14 cellular contexts compared by ENCODE assay signal in genomic region chr11:22680628-22681027, GRCh38.
"Had no signal": no experiment of that assay in that cellular context is flagged by ENCODE, and none has a peak within 500 bp of the region (broad histone marks: within the 10 kb centered on the region; RNA-seq: fewer than 3 reads in every experiment).

No MANE protein-coding gene starts in this region.

- H3K9me3 Mint-ChIP-seq: activated CD4-positive, alpha-beta memory T cell treated with anti-CD3 and anti-CD28 coated beads for 36 hours; activated naive CD4-positive, alpha-beta T cell treated with anti-CD3 and anti-CD28 coated beads, Interleukin-2, amount 10 ng/mL, durations not matched to agents 7 days and 5 days; immature natural killer cell; stimulated activated naive CD8-positive, alpha-beta T cell treated with anti-CD3 and anti-CD28 coated beads, Interleukin-15, Interleukin-2, amounts not matched to agents 100 ng/mL and 50 ng/mL, for 24 hours had no signal

- H3K27me3 ChIP-seq: cardiac muscle cell, esophagus muscularis mucosa, spleen, upper lobe of left lung had no signal

- H3K9me3 ChIP-seq: esophagus muscularis mucosa, psoas muscle, spleen, upper lobe of left lung had no signal

- H3K27ac ChIP-seq: cardiac muscle cell, esophagus muscularis mucosa, psoas muscle, spleen, upper lobe of left lung had no signal

- H3K4me3 Mint-ChIP-seq: activated CD4-positive, alpha-beta memory T cell treated with anti-CD3 and anti-CD28 coated beads for 36 hours; activated CD8-positive, alpha-beta memory T cell treated with anti-CD3 and anti-CD28 coated beads, Interleukin-2, amount 10 ng/mL, durations not matched to agents 7 days and 5 days; activated naive CD4-positive, alpha-beta T cell treated with anti-CD3 and anti-CD28 coated beads, Interleukin-2, amount 10 ng/mL, durations not matched to agents 7 days and 5 days; immature natural killer cell; stimulated activated naive CD8-positive, alpha-beta T cell treated with anti-CD3 and anti-CD28 coated beads, Interleukin-15, Interleukin-2, amounts not matched to agents 100 ng/mL and 50 ng/mL, for 24 hours had no signal

- H3K27ac Mint-ChIP-seq: activated CD4-positive, alpha-beta memory T cell treated with anti-CD3 and anti-CD28 coated beads for 36 hours; activated CD8-positive, alpha-beta memory T cell treated with anti-CD3 and anti-CD28 coated beads, Interleukin-2, amount 10 ng/mL, durations not matched to agents 7 days and 5 days; activated naive CD4-positive, alpha-beta T cell treated with anti-CD3 and anti-CD28 coated beads, Interleukin-2, amount 10 ng/mL, durations not matched to agents 7 days and 5 days; immature natural killer cell; stimulated activated naive CD8-positive, alpha-beta T cell treated with anti-CD3 and anti-CD28 coated beads, Interleukin-15, Interleukin-2, amounts not matched to agents 100 ng/mL and 50 ng/mL, for 24 hours had no signal

- H3K4me3 ChIP-seq: cardiac muscle cell, esophagus muscularis mucosa, lung, psoas muscle, spleen, upper lobe of left lung had no signal

- H3K36me3 ChIP-seq: cardiac muscle cell, esophagus muscularis mucosa, spleen, upper lobe of left lung had no signal

- H3K4me1 ChIP-seq: esophagus muscularis mucosa, spleen, upper lobe of left lung had no signal

- ATAC-seq: activated CD8-positive, alpha-beta memory T cell treated with anti-CD3 and anti-CD28 coated beads, Interleukin-2, amount 10 ng/mL, durations not matched to agents 7 days and 5 days; psoas muscle; sciatic nerve had no signal

- DNase-seq: activated CD4-positive, alpha-beta memory T cell treated with anti-CD3 and anti-CD28 coated beads for 36 hours; activated CD8-positive, alpha-beta memory T cell treated with anti-CD3 and anti-CD28 coated beads, Interleukin-2, amount 10 ng/mL, durations not matched to agents 7 days and 5 days; activated naive CD4-positive, alpha-beta T cell treated with anti-CD3 and anti-CD28 coated beads, Interleukin-2, amount 10 ng/mL, durations not matched to agents 7 days and 5 days; activated T-cell treated with anti-CD3 and anti-CD28 coated beads, Interleukin-2, amount 50 U/mL, for 1 hour; immature natural killer cell; midbrain; psoas muscle; spleen; upper lobe of left lung had no signal

- H3K36me3 Mint-ChIP-seq: activated CD4-positive, alpha-beta memory T cell treated with anti-CD3 and anti-CD28 coated beads for 36 hours; activated CD8-positive, alpha-beta memory T cell treated with anti-CD3 and anti-CD28 coated beads, Interleukin-2, amount 10 ng/mL, durations not matched to agents 7 days and 5 days; activated naive CD4-positive, alpha-beta T cell treated with anti-CD3 and anti-CD28 coated beads, Interleukin-2, amount 10 ng/mL, durations not matched to agents 7 days and 5 days; immature natural killer cell had no signal

- H3K4me1 Mint-ChIP-seq: activated CD8-positive, alpha-beta memory T cell treated with anti-CD3 and anti-CD28 coated beads, Interleukin-2, amount 10 ng/mL, durations not matched to agents 7 days and 5 days; activated naive CD4-positive, alpha-beta T cell treated with anti-CD3 and anti-CD28 coated beads, Interleukin-2, amount 10 ng/mL, durations not matched to agents 7 days and 5 days; immature natural killer cell had no signal
